ENCODE assay signal across 25 cellular contexts in the genomic region with DNA sequence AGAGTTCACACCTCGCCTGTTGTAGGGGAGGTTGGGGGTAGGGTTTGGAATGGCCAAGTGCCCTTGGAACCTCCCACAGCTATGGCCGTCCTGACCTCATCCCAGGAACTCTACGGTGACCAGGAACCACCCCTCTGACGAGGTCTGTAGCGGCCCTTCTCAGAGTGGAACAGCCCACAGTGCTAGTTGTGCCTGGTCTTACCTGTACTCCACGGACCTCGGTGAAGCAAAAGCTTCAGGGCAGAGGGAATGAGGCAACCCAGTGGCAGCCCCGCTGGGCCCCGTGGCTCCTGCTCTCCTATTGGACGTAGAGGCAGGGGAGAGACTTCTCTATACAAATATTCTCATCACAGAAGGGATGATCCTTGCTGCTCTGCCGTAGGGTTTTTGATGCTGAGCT. TPM values are rescaled to one million over a fixed set of nuclear protein-coding genes. Genes with fewer than 3 reads are reported as not detected.
DNase-seq lines count a peak whose midpoint lies in the region; ATAC-seq, FAIRE-seq and TF ChIP-seq lines count a peak whose summit lies in the region.
"Had no signal": no experiment of that assay in that cellular context is flagged by ENCODE, and none has a peak within 500 bp of the region (broad histone marks: within the 10 kb centered on the region; RNA-seq: fewer than 3 reads in every experiment).

No MANE protein-coding gene starts in this region.

- no peak overlapping the region for H3K9ac ChIP-seq in HepG2 (ENCODE audit: insufficient read depth, low read depth, low read length)
- H3K9ac ChIP-seq: KMS-11 had no signal

- peak; percentile 16; the same call in 2 of the 3 replicates for ATAC-seq in HepG2
- no peak for ATAC-seq in right lobe of liver
- ATAC-seq in effector memory CD8-positive, alpha-beta T cell (replicated peaks): no peak
- no peak for ATAC-seq in natural killer cell
- ATAC-seq in GM19397 (IDR thresholded peaks at IDR 0.05; ENCODE audit: unreplicated experiment): no peak
- ATAC-seq: CD8-positive, alpha-beta T cell; Panc1 had no signal

- peaks cover 0 to 5% of the 10 kb centered on the region in 2 donors for H3K4me1 Mint-ChIP-seq in effector memory CD8-positive, alpha-beta T cell (ENCODE audit: low read depth in 2 of 2)
- H3K4me1 Mint-ChIP-seq in natural killer cell: peaks cover 0 to under 1% of the 10 kb centered on the region in 2 donors
- H3K4me1 Mint-ChIP-seq in type B pancreatic cell (ENCODE audit: unreplicated experiment): no peaks in the 10 kb centered on the region

- H3K4me3 ChIP-seq in HepG2 (replicated peaks in 1 of 3; ENCODE audit: insufficient read depth in 1 of 3, low read depth in 2 of 3, low read length in 3 of 3): no peak overlapping the region
- no peak overlapping the region for H3K4me3 ChIP-seq in right lobe of liver
- no peak overlapping the region for H3K4me3 ChIP-seq in SJCRH30

- in situ Hi-C loops in HepG2 (cut with HindIII; ENCODE audit: extremely low pct_ligation_motif_present, low pct_unique_long_range_greater_than_20kb): no loop called here

- no peak for TF ChIP-seq EP300 in HepG2 (IDR thresholded peaks at IDR 0.05; ENCODE audit: low read depth in 2 of 2, low read length in 2 of 2)
- TF ChIP-seq EP300 in HepG2 (CRISPR knock-in tag; IDR thresholded peaks at IDR 0.05; ENCODE audit: borderline replicate concordance): no peak

- FAIRE-seq in HepG2 (lab: Jason Lieb, UNC): no peak
- FAIRE-seq: H54 had no signal

- H3K27ac ChIP-seq in HepG2 (ENCODE audit: extremely low read length, insufficient read depth, low read length) (no peak overlapping the region), right lobe of liver (no peak overlapping the region), SJCRH30 (no peak overlapping the region)
- H3K27ac ChIP-seq: KMS-11 had no signal

- H3K36me3 Mint-ChIP-seq in effector memory CD8-positive, alpha-beta T cell (ENCODE audit: insufficient read depth): peaks cover 45% of the 10 kb centered on the region
- H3K36me3 Mint-ChIP-seq in natural killer cell (no peaks in the 10 kb centered on the region), type B pancreatic cell (peaks cover 12% of the 10 kb centered on the region)

- no peak for DNase-seq in HepG2 (ENCODE audit: low spot score)
- no peak for DNase-seq in right lobe of liver
- no peak for DNase-seq in effector memory CD8-positive, alpha-beta T cell
- no peak for DNase-seq in natural killer cell
- no peak for DNase-seq in type B pancreatic cell (ENCODE audit: extremely low spot score, unreplicated experiment)
- DNase-seq in GM10248 (ENCODE audit: extremely low spot score): no peak
- no peak for DNase-seq in SJCRH30
- DNase-seq: AML-193; C1 segment of cervical spinal cord; Calu3; CD8-positive, alpha-beta T cell; DMS153; GDM1; HFFc6; NCI-H1105 treated with DMSO at 0.1 percent for 48 hours; NCI-H2081; NCI-H2171; NCI-H345; NCI-H524; NCI-H774 had no signal

- no TSS peak for BruUV-seq in HepG2 (replicated peaks; lab: Mats Ljungman, UMichigan)

- H3K9me3 Mint-ChIP-seq in effector memory CD8-positive, alpha-beta T cell: no peaks in the 10 kb centered on the region
- H3K9me3 Mint-ChIP-seq in natural killer cell: no peaks in the 10 kb centered on the region
- H3K9me3 Mint-ChIP-seq in type B pancreatic cell: no peaks in the 10 kb centered on the region
- H3K9me3 Mint-ChIP-seq: CD8-positive, alpha-beta T cell; HFFc6 had no signal

- peak overlapping the region; percentile 62 to 65 for H3K27ac Mint-ChIP-seq in effector memory CD8-positive, alpha-beta T cell
- H3K27ac Mint-ChIP-seq in natural killer cell: peak overlapping the region; percentile 54 to 69
- H3K27ac Mint-ChIP-seq in type B pancreatic cell: peak overlapping the region; percentile 48
- H3K27ac Mint-ChIP-seq: HFFc6 had no signal

- no peaks in the 10 kb centered on the region for H3K27me3 ChIP-seq in HepG2 (ENCODE audit: control insufficient read depth in 1 of 2, insufficient read depth in 2 of 2, low read length in 2 of 2)
- no peaks in the 10 kb centered on the region for H3K27me3 ChIP-seq in right lobe of liver
- no peaks in the 10 kb centered on the region for H3K27me3 ChIP-seq in SJCRH30

- no peak for TF ChIP-seq RAD21 in HepG2 (CRISPR knock-in tag; IDR thresholded peaks at IDR 0.05)

- TF ChIP-seq CTCF in HepG2 (CRISPR knock-in tag; IDR thresholded peaks at IDR 0.05): no peak
- TF ChIP-seq CTCF in right lobe of liver (IDR thresholded peaks at IDR 0.05): no peak
- TF ChIP-seq CTCF in natural killer cell (IDR thresholded peaks at IDR 0.05): no peak
- no peak for TF ChIP-seq CTCF in type B pancreatic cell (conservative IDR thresholded peaks at IDR 0.05)
- no peak for TF ChIP-seq CTCF in GM10248 (IDR thresholded peaks at IDR 0.05; ENCODE audit: control extremely low read depth, extremely low read depth, low read depth, missing control alignments)

- no peak overlapping the region for H3K4me3 Mint-ChIP-seq in effector memory CD8-positive, alpha-beta T cell
- H3K4me3 Mint-ChIP-seq in natural killer cell (no peak overlapping the region), type B pancreatic cell (no peak overlapping the region)
- H3K4me3 Mint-ChIP-seq: CD8-positive, alpha-beta T cell; HFFc6 had no signal

- no peak for TF ChIP-seq POLR2A in HepG2 (IDR thresholded peaks at IDR 0.05; ENCODE audit: insufficient read depth in 1 of 2, low read depth in 2 of 2, low read length in 2 of 2)
- no peak for TF ChIP-seq POLR2A in right lobe of liver (IDR thresholded peaks at IDR 0.05)

- no peaks in the 10 kb centered on the region for H3K79me2 ChIP-seq in HepG2 (ENCODE audit: insufficient read depth, low read length)

- no peaks in the 10 kb centered on the region for H3K9me3 ChIP-seq in HepG2 (ENCODE audit: low read length)
- no peaks in the 10 kb centered on the region for H3K9me3 ChIP-seq in right lobe of liver
- no peaks in the 10 kb centered on the region for H3K9me3 ChIP-seq in SJCRH30 (replicated peaks)

- H2AFZ ChIP-seq in HepG2 (ENCODE audit: low read length): no peak overlapping the region

- no peak overlapping the region for H3K4me2 ChIP-seq in HepG2 (ENCODE audit: low read depth, low read length)
- H3K4me2 ChIP-seq: KMS-11 had no signal

- intact Hi-C loops in HepG2 (cut with micrococcal nuclease; ENCODE audit: unreplicated experiment): no loop called here
- intact Hi-C loops in right lobe of liver (cut with DNase I): no loop called here
- intact Hi-C loops in natural killer cell (cut with micrococcal nuclease): no loop called here

- H3K27me3 Mint-ChIP-seq in effector memory CD8-positive, alpha-beta T cell: no peaks in the 10 kb centered on the region
- no peaks in the 10 kb centered on the region for H3K27me3 Mint-ChIP-seq in natural killer cell (ENCODE audit: low read depth in 2 of 2)
- H3K27me3 Mint-ChIP-seq in type B pancreatic cell: no peaks in the 10 kb centered on the region

- POLR2A ChIA-PET in HepG2 (lab: Yijun Ruan, JAX) (no interaction called here), GM10248 (lab: Yijun Ruan, JAX) (no interaction called here)

- no peaks in the 10 kb centered on the region for H3K4me1 ChIP-seq in HepG2 (ENCODE audit: insufficient read depth, low read length)
- H3K4me1 ChIP-seq in right lobe of liver: no peaks in the 10 kb centered on the region
- no peaks in the 10 kb centered on the region for H3K4me1 ChIP-seq in SJCRH30

- no peaks in the 10 kb centered on the region; the same call in 1 of the 2 replicates for H4K20me1 ChIP-seq in HepG2 (ENCODE audit: insufficient read depth, low read length)

- peaks cover 8 to 29% of the 10 kb centered on the region in 2 experiments; a peak in 4 of 5 replicates for H3K36me3 ChIP-seq in HepG2 (replicated peaks in 1 of 2; ENCODE audit: control insufficient read depth in 1 of 2, insufficient read depth in 2 of 2, low read length in 2 of 2)
- H3K36me3 ChIP-seq in right lobe of liver: peaks cover 0 to 22% (median 11%) of the 10 kb centered on the region in 4 donors
- peaks cover 17% of the 10 kb centered on the region for H3K36me3 ChIP-seq in SJCRH30

- WGBS in HepG2 (ENCODE audit: low lambda C conversion rate): 74% methylated on average over 7 of the region's 11 CpGs
- 77% methylated on average over 4 of the region's 11 CpGs for WGBS in right lobe of liver (ENCODE audit: insufficient coverage, low coverage, low lambda C conversion rate, missing lambda C conversion rate)

- CTCF ChIA-PET in HepG2 (lab: Yijun Ruan, JAX; ENCODE audit: low intra/inter-chr PET ratio, low total read pairs) (no interaction called here), GM10248 (lab: Yijun Ruan, JAX) (interaction anchor here (1.1 to 1.5 kb wide), 2 partner anchors 46 to 142 kb away, joined by 3 read pairs; no protein-coding TSS in a partner anchor)

RNA-seq across cellular contexts. Expression of a gene that starts 7.1 kb away (rescaled TPM):
- total RNA-seq in HepG2 (2016; rRNA removed; fragmentation: Illumina TruSeq; extraction: Trizol) (0.71 and 0.86 TPM in 2 replicates), right lobe of liver (1 to 10 TPM in 4 of 6 experiments, under 1 TPM in 2; 0.53 to 2.9 (median 1.1) TPM), natural killer cell (1 to 10 TPM; 2.2 to 2.5 (median 2.3) TPM), type B pancreatic cell (ENCODE audit: low replicate concordance) (1.5 and 2.3 TPM in 2 replicates)
- total RNA-seq in HepG2 (2016; cell fraction: cytosol; rRNA removed; fragmentation: Illumina TruSeq; extraction: Trizol; ENCODE audit: low read depth): 0.35 and 0.40 TPM in 2 replicates
- total RNA-seq in HepG2 (2016; cell fraction: insoluble cytoplasmic fraction; rRNA removed; fragmentation: Illumina TruSeq; extraction: Trizol): 0.65 and 0.85 TPM in 2 replicates
- total RNA-seq in HepG2 (2016; cell fraction: membrane; rRNA removed; fragmentation: Illumina TruSeq; extraction: Trizol): 0.83 and 1.3 TPM in 2 replicates
- 0.50 and 1.3 TPM in 2 replicates for total RNA-seq in HepG2 (2016; cell fraction: nucleus; rRNA removed; fragmentation: Illumina TruSeq; extraction: Trizol)
- polyA plus RNA-seq in HepG2 (2011; rRNA removed): 1.2 and 2.0 TPM in 2 replicates
- 1.4 and 2.8 TPM in 2 replicates for polyA plus RNA-seq in HepG2 (2011; cell fraction: cytosol; rRNA removed)
- polyA plus RNA-seq in HepG2 (2011; cell fraction: nucleus; rRNA removed): 6.3 and 8.3 TPM in 2 replicates
- 0.81 and 1.2 TPM in 2 replicates for polyA plus RNA-seq in HepG2 (2012)
- 0.16 and 0.19 TPM in 2 replicates for polyA plus RNA-seq in HepG2 (2016; cell fraction: cytosol; fragmentation: Illumina TruSeq; extraction: Trizol; ENCODE audit: low read depth)
- polyA plus RNA-seq in HepG2 (2016; cell fraction: insoluble cytoplasmic fraction; fragmentation: Illumina TruSeq; extraction: Trizol; ENCODE audit: low read depth): 1.1 and 1.7 TPM in 2 replicates
- 0.68 and 0.82 TPM in 2 replicates for polyA plus RNA-seq in HepG2 (2016; cell fraction: membrane; fragmentation: Illumina TruSeq; extraction: Trizol; ENCODE audit: low read depth)
- 1.3 and 2.4 TPM in 2 replicates for polyA plus RNA-seq in HepG2 (2016; cell fraction: nucleus; fragmentation: Illumina TruSeq; extraction: Trizol; ENCODE audit: insufficient read depth, low read depth)
- 2.0 and 5.3 TPM in 2 replicates for polyA minus RNA-seq in HepG2 (2011; rRNA and poly(A)+ RNA removed; ENCODE audit: low replicate concordance)
- polyA minus RNA-seq in HepG2 (2011; cell fraction: cytosol; rRNA and poly(A)+ RNA removed): 1.3 and 1.5 TPM in 2 replicates
- polyA minus RNA-seq in HepG2 (2011; cell fraction: nucleus; rRNA and poly(A)+ RNA removed): 1.9 and 3.7 TPM in 2 replicates
- 1.7 and 1.8 TPM in 2 replicates for total RNA-seq in SJCRH30 (2014; rRNA removed; shearing (Covaris generic))

RNA-seq across cellular contexts. Expression of a gene that starts 7.8 kb away (rescaled TPM):
- 278 and 337 TPM in 2 replicates for total RNA-seq in HepG2 (2016; rRNA removed; fragmentation: Illumina TruSeq; extraction: Trizol)
- total RNA-seq in HepG2 (2016; cell fraction: cytosol; rRNA removed; fragmentation: Illumina TruSeq; extraction: Trizol; ENCODE audit: low read depth): 98.4 and 99.8 TPM in 2 replicates
- 323 and 362 TPM in 2 replicates for total RNA-seq in HepG2 (2016; cell fraction: insoluble cytoplasmic fraction; rRNA removed; fragmentation: Illumina TruSeq; extraction: Trizol)
- total RNA-seq in HepG2 (2016; cell fraction: membrane; rRNA removed; fragmentation: Illumina TruSeq; extraction: Trizol): 84.6 and 89.0 TPM in 2 replicates
- 193 and 208 TPM in 2 replicates for total RNA-seq in HepG2 (2016; cell fraction: nucleus; rRNA removed; fragmentation: Illumina TruSeq; extraction: Trizol)
- polyA plus RNA-seq in HepG2 (2011; rRNA removed): 366 and 368 TPM in 2 replicates
- polyA plus RNA-seq in HepG2 (2011; cell fraction: cytosol; rRNA removed): 715 and 846 TPM in 2 replicates
- polyA plus RNA-seq in HepG2 (2011; cell fraction: nucleus; rRNA removed): 199 and 226 TPM in 2 replicates
- 207 and 262 TPM in 2 replicates for polyA plus RNA-seq in HepG2 (2012)
- polyA plus RNA-seq in HepG2 (2016; cell fraction: cytosol; fragmentation: Illumina TruSeq; extraction: Trizol; ENCODE audit: low read depth): 72.4 and 85.3 TPM in 2 replicates
- 186 TPM in 2 replicates for polyA plus RNA-seq in HepG2 (2016; cell fraction: insoluble cytoplasmic fraction; fragmentation: Illumina TruSeq; extraction: Trizol; ENCODE audit: low read depth)
- 52.4 and 56.3 TPM in 2 replicates for polyA plus RNA-seq in HepG2 (2016; cell fraction: membrane; fragmentation: Illumina TruSeq; extraction: Trizol; ENCODE audit: low read depth)
- 235 and 237 TPM in 2 replicates for polyA plus RNA-seq in HepG2 (2016; cell fraction: nucleus; fragmentation: Illumina TruSeq; extraction: Trizol; ENCODE audit: insufficient read depth, low read depth)
- polyA minus RNA-seq in HepG2 (2011; rRNA and poly(A)+ RNA removed; ENCODE audit: low replicate concordance): 73.2 and 83.5 TPM in 2 replicates
- 58.6 and 70.0 TPM in 2 replicates for polyA minus RNA-seq in HepG2 (2011; cell fraction: cytosol; rRNA and poly(A)+ RNA removed)
- 42.1 and 44.4 TPM in 2 replicates for polyA minus RNA-seq in HepG2 (2011; cell fraction: nucleus; rRNA and poly(A)+ RNA removed)
- total RNA-seq in right lobe of liver: 100 to 1,000 TPM in 4 of 6 experiments, 10 to 100 TPM in 2; 20.8 to 202 (median 154) TPM
- total RNA-seq in natural killer cell: 100 to 1,000 TPM; 165 to 191 (median 188) TPM
- total RNA-seq in type B pancreatic cell (ENCODE audit: low replicate concordance): 396 and 419 TPM in 2 replicates
- total RNA-seq in SJCRH30 (2014; rRNA removed; shearing (Covaris generic)): 158 and 210 TPM in 2 replicates

RNA-seq across cellular contexts. Expression of a gene that starts 20.5 kb away (rescaled TPM):
- 0.32 and 0.89 TPM in 2 replicates for total RNA-seq in HepG2 (2016; rRNA removed; fragmentation: Illumina TruSeq; extraction: Trizol)
- total RNA-seq in HepG2 (2016; cell fraction: cytosol; rRNA removed; fragmentation: Illumina TruSeq; extraction: Trizol; ENCODE audit: low read depth): 0.30 and 0.44 TPM in 2 replicates
- total RNA-seq in HepG2 (2016; cell fraction: insoluble cytoplasmic fraction; rRNA removed; fragmentation: Illumina TruSeq; extraction: Trizol): 0.19 and 0.69 TPM in 2 replicates
- 0.28 and 0.41 TPM in 2 replicates for total RNA-seq in HepG2 (2016; cell fraction: membrane; rRNA removed; fragmentation: Illumina TruSeq; extraction: Trizol)
- total RNA-seq in HepG2 (2016; cell fraction: nucleus; rRNA removed; fragmentation: Illumina TruSeq; extraction: Trizol): 1.1 and 1.4 TPM in 2 replicates
- 4.0 TPM in 2 replicates for polyA plus RNA-seq in HepG2 (2011; rRNA removed)
- polyA plus RNA-seq in HepG2 (2011; cell fraction: cytosol; rRNA removed): 0.47 and 1.4 TPM in 2 replicates
- polyA plus RNA-seq in HepG2 (2011; cell fraction: nucleus; rRNA removed): 61.3 and 67.2 TPM in 2 replicates
- 5.6 and 8.4 TPM in 2 replicates for polyA plus RNA-seq in HepG2 (2012)
- polyA plus RNA-seq in HepG2 (2016; cell fraction: cytosol; fragmentation: Illumina TruSeq; extraction: Trizol; ENCODE audit: low read depth): 0.37 TPM in 1 of 2 replicates, not detected in the other
- 0.09 TPM in 1 of 2 replicates, not detected in the other for polyA plus RNA-seq in HepG2 (2016; cell fraction: insoluble cytoplasmic fraction; fragmentation: Illumina TruSeq; extraction: Trizol; ENCODE audit: low read depth)
- polyA plus RNA-seq in HepG2 (2016; cell fraction: membrane; fragmentation: Illumina TruSeq; extraction: Trizol; ENCODE audit: low read depth): not detected in 2 replicates
- 9.8 and 10.6 TPM in 2 replicates for polyA plus RNA-seq in HepG2 (2016; cell fraction: nucleus; fragmentation: Illumina TruSeq; extraction: Trizol; ENCODE audit: insufficient read depth, low read depth)
- 0.86 and 2.2 TPM in 2 replicates for polyA minus RNA-seq in HepG2 (2011; rRNA and poly(A)+ RNA removed; ENCODE audit: low replicate concordance)
- polyA minus RNA-seq in HepG2 (2011; cell fraction: cytosol; rRNA and poly(A)+ RNA removed): 0.49 TPM in 1 of 2 replicates, not detected in the other
- polyA minus RNA-seq in HepG2 (2011; cell fraction: nucleus; rRNA and poly(A)+ RNA removed): 5.0 and 5.3 TPM in 2 replicates
- total RNA-seq in right lobe of liver: 1 to 10 TPM in 4 of 6 experiments, under 1 TPM in 2; 0.31 to 4.2 (median 1.8) TPM
- 1 to 10 TPM; 4.0 to 6.0 (median 4.3) TPM for total RNA-seq in natural killer cell
- total RNA-seq in type B pancreatic cell (ENCODE audit: low replicate concordance): 12.2 and 23.2 TPM in 2 replicates
- total RNA-seq in SJCRH30 (2014; rRNA removed; shearing (Covaris generic)): 1.0 and 1.9 TPM in 2 replicates

RNA-seq across cellular contexts. Expression of a gene that starts 29.8 kb away (rescaled TPM):
- total RNA-seq in HepG2 (2016; rRNA removed; fragmentation: Illumina TruSeq; extraction: Trizol) (0.09 TPM in 1 of 2 replicates, not detected in the other), right lobe of liver (under 1 TPM in 4 of 6 experiments, not detected in 2; 0.05 to 0.33 (median 0.19) TPM), natural killer cell (under 1 TPM; 0.05 to 0.20 (median 0.11) TPM), type B pancreatic cell (ENCODE audit: low replicate concordance) (0.74 and 3.2 TPM in 2 replicates)
- total RNA-seq in HepG2 (2016; cell fraction: cytosol; rRNA removed; fragmentation: Illumina TruSeq; extraction: Trizol; ENCODE audit: low read depth): not detected in 2 replicates
- 0.15 TPM in 1 of 2 replicates, not detected in the other for total RNA-seq in HepG2 (2016; cell fraction: insoluble cytoplasmic fraction; rRNA removed; fragmentation: Illumina TruSeq; extraction: Trizol)
- total RNA-seq in HepG2 (2016; cell fraction: membrane; rRNA removed; fragmentation: Illumina TruSeq; extraction: Trizol): not detected in 2 replicates
- total RNA-seq in HepG2 (2016; cell fraction: nucleus; rRNA removed; fragmentation: Illumina TruSeq; extraction: Trizol): 0.16 and 0.19 TPM in 2 replicates
- 0.18 and 0.37 TPM in 2 replicates for polyA plus RNA-seq in HepG2 (2011; rRNA removed)
- polyA plus RNA-seq in HepG2 (2011; cell fraction: cytosol; rRNA removed): 0.16 and 0.19 TPM in 2 replicates
- 0.66 and 0.74 TPM in 2 replicates for polyA plus RNA-seq in HepG2 (2011; cell fraction: nucleus; rRNA removed)
- 0.31 and 0.51 TPM in 2 replicates for polyA plus RNA-seq in HepG2 (2012)
- polyA plus RNA-seq in HepG2 (2016; cell fraction: cytosol; fragmentation: Illumina TruSeq; extraction: Trizol; ENCODE audit: low read depth): not detected in 2 replicates
- 0.05 and 0.12 TPM in 2 replicates for polyA plus RNA-seq in HepG2 (2016; cell fraction: insoluble cytoplasmic fraction; fragmentation: Illumina TruSeq; extraction: Trizol; ENCODE audit: low read depth)
- not detected in 2 replicates for polyA plus RNA-seq in HepG2 (2016; cell fraction: membrane; fragmentation: Illumina TruSeq; extraction: Trizol; ENCODE audit: low read depth)
- polyA plus RNA-seq in HepG2 (2016; cell fraction: nucleus; fragmentation: Illumina TruSeq; extraction: Trizol; ENCODE audit: insufficient read depth, low read depth): 0.35 and 0.44 TPM in 2 replicates
- 0.20 and 0.30 TPM in 2 replicates for polyA minus RNA-seq in HepG2 (2011; rRNA and poly(A)+ RNA removed; ENCODE audit: low replicate concordance)
- polyA minus RNA-seq in HepG2 (2011; cell fraction: cytosol; rRNA and poly(A)+ RNA removed): 0.26 and 0.30 TPM in 2 replicates
- 0.26 and 0.37 TPM in 2 replicates for polyA minus RNA-seq in HepG2 (2011; cell fraction: nucleus; rRNA and poly(A)+ RNA removed)
- total RNA-seq in SJCRH30 (2014; rRNA removed; shearing (Covaris generic)): 0.94 and 1.1 TPM in 2 replicates
- total RNA-seq: HT1080 had no signal
